15 cellular contexts compared by ENCODE assay signal in the genomic region with DNA sequence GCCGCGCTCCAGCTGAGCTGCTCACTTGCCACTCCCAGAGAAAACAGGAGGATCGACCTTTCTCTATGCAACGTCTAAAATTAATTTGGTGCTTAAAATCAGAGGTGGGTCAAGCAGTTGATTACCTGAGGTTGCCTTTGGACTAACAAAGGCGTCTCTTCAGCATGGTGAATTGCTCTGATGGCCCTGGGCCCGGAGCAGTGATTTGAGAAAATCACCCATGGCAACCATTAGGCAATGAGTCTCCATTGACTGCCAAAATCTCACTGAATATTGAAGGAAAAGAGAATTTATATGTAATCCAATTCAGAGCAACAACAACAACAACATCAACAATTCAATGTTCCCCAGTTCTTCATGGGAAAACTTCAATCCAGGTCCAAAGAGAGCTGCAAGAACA.
DNase-seq lines count a peak whose midpoint lies in the region; ATAC-seq lines count a peak whose summit lies in the region.
"Had no signal": no experiment of that assay in that cellular context is flagged by ENCODE, and none has a peak within 500 bp of the region (broad histone marks: within the 10 kb centered on the region; RNA-seq: fewer than 3 reads in every experiment).

No MANE protein-coding gene starts in this region.

- H3K27me3 ChIP-seq in BLaER1 treated with 17β-estradiol and CSF1 and Interleukin-3, amounts not matched to agents 10 nM and 100 nM, result peaks cover 0 to 6% (median 0%) of the 10 kb centered on the region in 11 experiments; a peak in 3 of 22 replicates
- no peaks in the 10 kb centered on the region for H3K27me3 ChIP-seq in subcutaneous abdominal adipose tissue (ENCODE audit: control insufficient read depth in 5 of 5, insufficient read depth in 4 of 5, low read length in 5 of 5)

- H3K4me1 Mint-ChIP-seq in effector memory CD8-positive, alpha-beta T cell (ENCODE audit: low read depth in 2 of 2), result no peaks in the 10 kb centered on the region
- H3K4me1 Mint-ChIP-seq: CD4-positive, CD25-positive, alpha-beta regulatory T cell had no signal

- no peak overlapping the region for H3K27ac Mint-ChIP-seq in effector memory CD8-positive, alpha-beta T cell
- H3K27ac Mint-ChIP-seq: CD4-positive, CD25-positive, alpha-beta regulatory T cell had no signal

- peaks cover 0 to 45% of the 10 kb centered on the region in 2 donors for H3K27me3 Mint-ChIP-seq in effector memory CD8-positive, alpha-beta T cell

- no peak overlapping the region for H3K9ac ChIP-seq in BLaER1 treated with 17β-estradiol and CSF1 and Interleukin-3, amounts not matched to agents 10 nM and 100 nM
- no peak overlapping the region for H3K9ac ChIP-seq in subcutaneous abdominal adipose tissue (ENCODE audit: low read length in 5 of 5)
- H3K9ac ChIP-seq: GM23248 had no signal

- H3K4me2 ChIP-seq in BLaER1 treated with 17β-estradiol and CSF1 and Interleukin-3, amounts not matched to agents 10 nM and 100 nM, result peak overlapping the region; percentile 55 to 69 (median 65)
- H3K4me2 ChIP-seq: A549 had no signal

- no peak overlapping the region for H3K4me3 ChIP-seq in BLaER1 treated with 17β-estradiol and CSF1 and Interleukin-3, amounts not matched to agents 10 nM and 100 nM
- no peak overlapping the region for H3K4me3 ChIP-seq in subcutaneous abdominal adipose tissue (ENCODE audit: low read depth in 1 of 5, low read length in 5 of 5)
- H3K4me3 ChIP-seq: A549, GM12878, GM23248 had no signal

- H3K9me3 Mint-ChIP-seq in effector memory CD8-positive, alpha-beta T cell, result peaks cover 0 to 7% of the 10 kb centered on the region in 2 donors

- no peak overlapping the region for H3K4me3 Mint-ChIP-seq in effector memory CD8-positive, alpha-beta T cell

- peaks cover 30 to 68% (median 49%) of the 10 kb centered on the region in 10 experiments for H3K4me1 ChIP-seq in BLaER1 treated with 17β-estradiol and CSF1 and Interleukin-3, amounts not matched to agents 10 nM and 100 nM
- peaks cover 3 to 37% (median 18%) of the 10 kb centered on the region in 5 donors for H3K4me1 ChIP-seq in subcutaneous abdominal adipose tissue (ENCODE audit: control insufficient read depth in 5 of 5, insufficient read depth in 5 of 5, low read length in 5 of 5)

- DNase-seq in Ammon's horn (ENCODE audit: low spot score) (peak; percentile 70), left lobe of liver (ENCODE audit: low spot score) (no peak)
- no peak for DNase-seq in activated naive CD4-positive, alpha-beta T cell treated with Interleukin-2 at 50 U/mL for 16 hours
- DNase-seq in effector memory CD8-positive, alpha-beta T cell, result no peak
- DNase-seq: Calu3; CD4-positive, CD25-positive, alpha-beta regulatory T cell; DMS 273 treated with DMSO at 0.1 percent for 48 hours; GM23248 had no signal

- peak; percentile 49 for ATAC-seq in left lobe of liver
- ATAC-seq in HG02938 (IDR thresholded peaks at IDR 0.05; ENCODE audit: unreplicated experiment), result no peak
- ATAC-seq in effector memory CD8-positive, alpha-beta T cell (replicated peaks), result no peak
- ATAC-seq: A549, GM12878, HCT116 had no signal

- no peaks in the 10 kb centered on the region; a peak in 1 of 22 replicates for H4K20me1 ChIP-seq in BLaER1 treated with 17β-estradiol and CSF1 and Interleukin-3, amounts not matched to agents 10 nM and 100 nM

- peaks cover 3% of the 10 kb centered on the region for H3K36me3 Mint-ChIP-seq in effector memory CD8-positive, alpha-beta T cell (ENCODE audit: insufficient read depth)
- H3K36me3 Mint-ChIP-seq: CD4-positive, CD25-positive, alpha-beta regulatory T cell had no signal

- H3K9me3 ChIP-seq in BLaER1 treated with 17β-estradiol and CSF1 and Interleukin-3, amounts not matched to agents 10 nM and 100 nM (replicated peaks in 1 of 11), result peaks cover 21 to 60% (median 49%) of the 10 kb centered on the region in 11 experiments; a peak in 21 of 22 replicates
- no peaks in the 10 kb centered on the region for H3K9me3 ChIP-seq in subcutaneous abdominal adipose tissue (ENCODE audit: control insufficient read depth in 5 of 5, low read length in 5 of 5)
- H3K9me3 ChIP-seq: A549 had no signal

- peaks cover 0 to 42% (median 17%) of the 10 kb centered on the region in 11 experiments; a peak in 12 of 22 replicates for H3K36me3 ChIP-seq in BLaER1 treated with 17β-estradiol and CSF1 and Interleukin-3, amounts not matched to agents 10 nM and 100 nM
- H3K36me3 ChIP-seq in subcutaneous abdominal adipose tissue (ENCODE audit: control insufficient read depth in 5 of 5, insufficient read depth in 5 of 5, low read length in 5 of 5), result no peaks in the 10 kb centered on the region

- no peak overlapping the region for H3K27ac ChIP-seq in BLaER1 treated with 17β-estradiol and CSF1 and Interleukin-3, amounts not matched to agents 10 nM and 100 nM
- peak overlapping the region; percentile 44 for H3K27ac ChIP-seq in subcutaneous abdominal adipose tissue (ENCODE audit: low read depth, low read length)
- H3K27ac ChIP-seq: A549, GM23248, HL-60 had no signal
